ENCODE assay signal across 38 cellular contexts in the genomic region with DNA sequence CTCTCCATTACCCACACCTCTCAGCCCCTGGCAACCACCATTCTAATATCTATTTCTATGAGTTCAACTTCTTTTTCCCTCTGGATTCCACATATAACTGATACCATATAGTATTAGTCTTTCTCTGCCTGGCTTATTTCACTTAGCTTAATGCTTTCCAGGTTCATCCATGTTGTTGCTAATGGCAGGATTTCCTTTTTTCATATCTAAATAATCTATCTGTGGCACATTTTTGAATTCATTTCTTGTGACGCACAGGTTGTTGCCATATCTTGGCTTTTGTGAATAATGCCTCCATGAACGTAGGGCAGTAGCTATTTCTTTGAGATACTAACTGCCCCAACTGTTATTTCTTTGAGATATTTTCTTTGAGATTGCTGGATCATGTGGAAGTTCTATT.
"Had no signal": no experiment of that assay in that cellular context is flagged by ENCODE, and none has a peak within 500 bp of the region (broad histone marks: within the 10 kb centered on the region; RNA-seq: fewer than 3 reads in every experiment).

No MANE protein-coding gene starts in this region.

- H3K27ac ChIP-seq: ascending aorta, cardiac muscle cell, VCaP had no signal

- H3K9me3 Mint-ChIP-seq: activated B cell treated with CpG ODN at 0.5 μM for 24 hours; activated CD4-positive, alpha-beta memory T cell treated with anti-CD3 and anti-CD28 coated beads for 36 hours; activated CD4-positive, alpha-beta T cell treated with anti-CD3 and anti-CD28 coated beads, Interleukin-2, amount 10 ng/mL, durations not matched to agents 24 days and 14 days; activated CD8-positive, alpha-beta T cell treated with anti-CD3 and anti-CD28 coated beads for 36 hours; activated naive CD4-positive, alpha-beta T cell treated with anti-CD3 and anti-CD28 coated beads for 36 hours; activated naive CD8-positive, alpha-beta T cell treated with anti-CD3 and anti-CD28 coated beads for 36 hours; activated T-cell treated with anti-CD3 and anti-CD28 coated beads, Interleukin-2, amount 50 U/mL, for 4 hours; activated T-helper 1 cell treated with anti-CD3 and anti-CD28 coated beads, Interleukin-12 subunit alpha, Interleukin-12 subunit beta, Interleukin-2, Interleukin-4 antibody, amounts not matched to agents 30 ng/mL and 10 ng/mL and 1 ng/mL, durations not matched to agents 14 hours and 24 hours and 36 hours; T-helper 1 cell treated with Interleukin-12 subunit alpha and Interleukin-12 subunit beta and Interleukin-4 antibody, amounts not matched to agents 30 μg/mL and 1 μg/mL, for 36 hours; T-helper 2 cell treated with Interferon-gamma antibody and Interleukin-4, amounts not matched to agents 5 μg/mL and 100 μg/mL, for 36 hours had no signal

- H3K27me3 Mint-ChIP-seq: activated B cell treated with CpG ODN at 0.5 μM for 24 hours; activated CD4-positive, alpha-beta memory T cell treated with anti-CD3 and anti-CD28 coated beads for 36 hours; activated CD4-positive, alpha-beta T cell treated with anti-CD3 and anti-CD28 coated beads, Interleukin-2, amount 10 ng/mL, durations not matched to agents 24 days and 14 days; activated T-helper 17 cell treated with anti-CD3 and anti-CD28 coated beads, Interleukin-2, amount 50 U/mL, for 72 hours; central memory CD8-positive, alpha-beta T cell had no signal

- H3K36me3 Mint-ChIP-seq: activated CD4-positive, alpha-beta memory T cell treated with anti-CD3 and anti-CD28 coated beads for 36 hours; activated naive CD4-positive, alpha-beta T cell treated with anti-CD3 and anti-CD28 coated beads, Interleukin-2, amount 50 U/mL, for 72 hours; activated naive CD8-positive, alpha-beta T cell treated with anti-CD3 and anti-CD28 coated beads for 36 hours; brain had no signal

- H3K4me1 Mint-ChIP-seq: activated B cell treated with CpG ODN at 0.5 μM for 24 hours; activated CD4-positive, alpha-beta T cell treated with anti-CD3 and anti-CD28 coated beads, Interleukin-2, amount 10 ng/mL, durations not matched to agents 24 days and 14 days; activated naive CD8-positive, alpha-beta T cell treated with anti-CD3 and anti-CD28 coated beads for 36 hours; activated T-helper 17 cell treated with anti-CD3 and anti-CD28 coated beads, Interleukin-2, amount 50 U/mL, for 72 hours; central memory CD8-positive, alpha-beta T cell had no signal

- H3K36me3 ChIP-seq: ascending aorta, cardiac muscle cell had no signal

- H3K4me3 Mint-ChIP-seq: activated B cell treated with CpG ODN at 0.5 μM for 24 hours; activated CD4-positive, alpha-beta memory T cell treated with anti-CD3 and anti-CD28 coated beads for 36 hours; activated CD4-positive, alpha-beta T cell treated with anti-CD3 and anti-CD28 coated beads, Interleukin-2, amount 10 ng/mL, durations not matched to agents 24 days and 14 days; activated CD8-positive, alpha-beta T cell treated with anti-CD3 and anti-CD28 coated beads for 36 hours; activated naive CD4-positive, alpha-beta T cell treated with anti-CD3 and anti-CD28 coated beads for 36 hours; activated naive CD8-positive, alpha-beta T cell treated with anti-CD3 and anti-CD28 coated beads for 36 hours; activated T-cell treated with anti-CD3 and anti-CD28 coated beads, Interleukin-2, amount 50 U/mL, for 4 hours; activated T-cell treated with anti-CD3 and anti-CD28 coated beads, Interleukin-2, amount 50 U/mL, for 72 hours; activated T-helper 1 cell treated with anti-CD3 and anti-CD28 coated beads, Interleukin-12 subunit alpha, Interleukin-12 subunit beta, Interleukin-2, Interleukin-4 antibody, amounts not matched to agents 30 ng/mL and 10 ng/mL and 1 ng/mL, durations not matched to agents 14 hours and 24 hours and 36 hours; activated T-helper 17 cell treated with anti-CD3 and anti-CD28 coated beads, Interleukin-2, amount 50 U/mL, for 72 hours; brain; central memory CD8-positive, alpha-beta T cell; T-helper 1 cell treated with Interleukin-12 subunit alpha and Interleukin-12 subunit beta and Interleukin-4 antibody, amounts not matched to agents 30 μg/mL and 1 μg/mL, for 36 hours; T-helper 2 cell treated with Interferon-gamma antibody and Interleukin-4, amounts not matched to agents 5 μg/mL and 100 μg/mL, for 36 hours had no signal

- DNase-seq: activated B cell treated with CpG ODN at 0.5 μM for 24 hours; activated CD4-positive, alpha-beta memory T cell treated with anti-CD3 and anti-CD28 coated beads for 36 hours; activated CD4-positive, alpha-beta T cell treated with anti-CD3 and anti-CD28 coated beads for 4 hours; activated CD4-positive, alpha-beta T cell treated with anti-CD3 and anti-CD28 coated beads, Interleukin-2, amount 10 ng/mL, durations not matched to agents 24 days and 14 days; activated CD4-positive, alpha-beta T cell treated with anti-CD3 and anti-CD28 coated beads, Interleukin-2, amount 50 U/mL, for 1 hour; activated CD4-positive, alpha-beta T cell treated with anti-CD3 and anti-CD28 coated beads, Interleukin-2, amount 50 U/mL, for 4 hours; activated CD4-positive, CD25-positive, alpha-beta regulatory T cell treated with anti-CD3 and anti-CD28 coated beads, Interleukin-2, amount 50 U/mL, for 72 hours; activated CD8-positive, alpha-beta memory T cell treated with anti-CD3 and anti-CD28 coated beads, Interleukin-2, amount 50 U/mL, for 4 hours; activated CD8-positive, alpha-beta T cell treated with anti-CD3 and anti-CD28 coated beads for 36 hours; activated effector memory CD4-positive, alpha-beta T cell treated with anti-CD3 and anti-CD28 coated beads, Interleukin-2, amount 50 U/mL, for 16 hours; activated gamma-delta T cell treated with Interleukin-2 at 50 U/mL for 16 hours; activated naive CD4-positive, alpha-beta T cell; activated naive CD4-positive, alpha-beta T cell treated with anti-CD3 and anti-CD28 coated beads for 36 hours; activated naive CD4-positive, alpha-beta T cell treated with anti-CD3 and anti-CD28 coated beads, Interleukin-2, amount 50 U/mL, for 16 hours; activated naive CD8-positive, alpha-beta T cell treated with anti-CD3 and anti-CD28 coated beads for 36 hours; activated T-cell treated with anti-CD3 and anti-CD28 coated beads for 4 hours; activated T-cell treated with anti-CD3 and anti-CD28 coated beads, Interleukin-2, amount 50 U/mL, for 1 hour; activated T-cell treated with anti-CD3 and anti-CD28 coated beads, Interleukin-2, amount 50 U/mL, for 4 hours; activated T-cell treated with anti-CD3 and anti-CD28 coated beads, Interleukin-2, amount 50 U/mL, for 72 hours; amygdala; anterior cingulate cortex; caudate nucleus; cerebellar nuclear complex; T-helper 1 cell; T-helper 2 cell; T-helper 9 cell had no signal

- H3K4me3 ChIP-seq: ascending aorta, cardiac muscle cell had no signal

- FAIRE-seq: bronchial epithelial cell, TTC549 had no signal

- H3K4me1 ChIP-seq: ascending aorta had no signal

- H3K27me3 ChIP-seq: ascending aorta, cardiac muscle cell had no signal

- ATAC-seq: activated CD8-positive, alpha-beta T cell treated with anti-CD3 and anti-CD28 coated beads for 36 hours; activated naive CD4-positive, alpha-beta T cell treated with anti-CD3 and anti-CD28 coated beads, Interleukin-2, amount 50 U/mL, for 72 hours; activated T-cell treated with anti-CD3 and anti-CD28 coated beads, Interleukin-2, amount 50 U/mL, for 4 hours; activated T-cell treated with anti-CD3 and anti-CD28 coated beads, Interleukin-2, amount 50 U/mL, for 72 hours; activated T-helper 17 cell treated with anti-CD3 and anti-CD28 coated beads, Interleukin-2, amount 50 U/mL, for 72 hours had no signal

- H3K27ac Mint-ChIP-seq: activated B cell treated with CpG ODN at 0.5 μM for 24 hours; activated CD4-positive, alpha-beta memory T cell treated with anti-CD3 and anti-CD28 coated beads for 36 hours; activated CD4-positive, alpha-beta T cell treated with anti-CD3 and anti-CD28 coated beads, Interleukin-2, amount 10 ng/mL, durations not matched to agents 24 days and 14 days; activated CD8-positive, alpha-beta T cell treated with anti-CD3 and anti-CD28 coated beads for 36 hours; activated naive CD4-positive, alpha-beta T cell treated with anti-CD3 and anti-CD28 coated beads for 36 hours; activated naive CD4-positive, alpha-beta T cell treated with anti-CD3 and anti-CD28 coated beads, Interleukin-2, amount 50 U/mL, for 72 hours; activated naive CD8-positive, alpha-beta T cell treated with anti-CD3 and anti-CD28 coated beads for 36 hours; activated T-cell treated with anti-CD3 and anti-CD28 coated beads, Interleukin-2, amount 50 U/mL, for 72 hours; activated T-helper 1 cell treated with anti-CD3 and anti-CD28 coated beads, Interleukin-12 subunit alpha, Interleukin-12 subunit beta, Interleukin-2, Interleukin-4 antibody, amounts not matched to agents 30 ng/mL and 10 ng/mL and 1 ng/mL, durations not matched to agents 14 hours and 24 hours and 36 hours; activated T-helper 17 cell treated with anti-CD3 and anti-CD28 coated beads, Interleukin-2, amount 50 U/mL, for 72 hours; brain; T-helper 1 cell treated with Interleukin-12 subunit alpha and Interleukin-12 subunit beta and Interleukin-4 antibody, amounts not matched to agents 30 μg/mL and 1 μg/mL, for 36 hours; T-helper 2 cell treated with Interferon-gamma antibody and Interleukin-4, amounts not matched to agents 5 μg/mL and 100 μg/mL, for 36 hours had no signal

- H3K9me3 ChIP-seq: ascending aorta had no signal
